ENCODE assay signal across 10 cellular contexts in the genomic region with DNA sequence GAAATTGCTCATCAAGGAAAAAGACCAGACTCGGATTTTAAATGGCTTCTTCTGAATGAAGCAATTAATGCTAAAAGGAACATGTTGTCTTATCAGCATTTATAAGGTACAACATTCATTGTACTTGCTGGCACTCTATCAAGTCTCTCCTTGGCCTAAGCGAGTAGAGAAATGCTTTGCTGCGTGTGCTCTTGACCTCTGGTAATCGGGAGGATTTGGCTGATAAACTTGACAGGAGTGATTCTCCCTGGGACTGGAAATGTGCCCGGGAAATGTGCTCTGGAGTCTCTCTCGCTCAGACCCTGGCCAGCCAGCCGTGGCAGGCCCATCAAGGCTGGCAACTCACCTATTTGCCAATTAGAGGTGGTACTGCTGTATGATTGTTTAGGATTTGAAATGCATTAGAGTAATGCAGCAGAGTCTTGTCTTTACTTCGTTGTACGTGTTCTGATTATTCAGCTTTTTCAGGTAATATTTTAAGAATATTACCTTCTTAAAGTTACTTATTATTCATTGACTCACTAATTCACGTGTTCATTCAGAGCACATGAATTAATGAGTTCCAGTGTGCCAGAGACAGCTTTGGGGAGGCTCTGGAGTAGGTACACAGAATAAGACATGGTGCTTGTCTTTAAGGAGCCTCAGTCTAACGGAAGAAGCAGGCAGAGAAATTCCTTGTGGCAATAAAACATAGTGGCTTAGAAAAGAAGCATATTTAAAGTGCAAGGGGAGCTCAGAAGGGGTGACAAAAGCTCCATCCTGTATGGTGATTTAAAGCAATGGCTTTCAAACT. TPM values are rescaled to one million over a fixed set of nuclear protein-coding genes. Genes with fewer than 3 reads are reported as not detected.
A peak's percentile ranks its signal among the peaks of the same experiment; 100 is the strongest.
DNase-seq lines count a peak whose midpoint lies in the region; ATAC-seq, FAIRE-seq and TF ChIP-seq lines count a peak whose summit lies in the region.
"Had no signal": no experiment of that assay in that cellular context is flagged by ENCODE, and none has a peak within 500 bp of the region (broad histone marks: within the 10 kb centered on the region; RNA-seq: fewer than 3 reads in every experiment).

No MANE protein-coding gene starts in this region.

- intact Hi-C loops in left ventricle myocardium superior (cut with micrococcal nuclease): no loop called here
- intact Hi-C loops in sciatic nerve (cut with DNase I): no loop called here

- DNase-seq in DMS79 (lab: John Stamatoyannopoulos, UW): peak; percentile 93
- DNase-seq in left ventricle myocardium superior: peak; percentile 74
- no peak for DNase-seq in sciatic nerve (ENCODE audit: low spot score)
- DNase-seq in GM12891 (ENCODE audit: insufficient read length, low spot score): no peak
- DNase-seq in NCI-H1436 treated with DMSO at 0.1 percent for 48 hours (lab: John Stamatoyannopoulos, UW): no peak
- no peak for DNase-seq in NCI-H526 (lab: John Stamatoyannopoulos, UW)
- DNase-seq: activated effector memory CD4-positive, alpha-beta T cell treated with Interleukin-2 at 50 U/mL for 16 hours; trophoblast cell had no signal

- no peak for TF ChIP-seq CTCF in VCaP (conservative IDR thresholded peaks at IDR 0.05)

- peak overlapping the region; percentile 44; the same call in 1 of the 2 replicates for H3K27ac ChIP-seq in VCaP

- TF ChIP-seq POLR2A in GM12891 (IDR thresholded peaks at IDR 0.05; ENCODE audit: low read depth, low read length): no peak

- no peak for FAIRE-seq in GM12891 (lab: Jason Lieb, UNC)

- ATAC-seq in left ventricle myocardium superior (peak; percentile 96), sciatic nerve (peak; percentile 44), HG03457 (IDR thresholded peaks at IDR 0.05; ENCODE audit: unreplicated experiment) (no peak)

TF ChIP-seq in GM12891, 5 proteins besides CTCF, POLR2A, EP300 and RAD21:
- TF ChIP-seq TAF1 (IDR thresholded peaks at IDR 0.05; ENCODE audit: low read depth, low read length): no peak
- TF ChIP-seq PAX5 (IDR thresholded peaks at IDR 0.05; ENCODE audit: insufficient read depth, low read length, severe bottlenecking): no peak
- no peak for TF ChIP-seq POU2F2 (IDR thresholded peaks at IDR 0.05; ENCODE audit: low read depth, low read length)
- TF ChIP-seq SPI1 (IDR thresholded peaks at IDR 0.05; ENCODE audit: low read depth, low read length): no peak
- TF ChIP-seq POLR2AphosphoS5 (IDR thresholded peaks at IDR 0.05; ENCODE audit: low read depth, low read length): no peak

RNA-seq across cellular contexts. Expression of a gene that starts 48.0 kb away (rescaled TPM):
- total RNA-seq in left ventricle myocardium superior: 2.7 TPM
- 12.7 TPM for total RNA-seq in sciatic nerve
- 8.5 TPM for polyA plus RNA-seq in GM12891 (2012; ENCODE audit: low read depth, missing spikeins)

Comparison
In these comparisons a context has a peak if more than half of its experiments do, and no peak if none do; other contexts are left out.
1. DNase-seq: peak in DMS79 (single experiment) and left ventricle myocardium superior (single experiment); none in sciatic nerve (single experiment), GM12891 (single experiment), NCI-H1436 treated with DMSO at 0.1 percent for 48 hours (single experiment) and NCI-H526 (0 of 2).